ENCODE assay signal across 7 cellular contexts in the genomic region with DNA sequence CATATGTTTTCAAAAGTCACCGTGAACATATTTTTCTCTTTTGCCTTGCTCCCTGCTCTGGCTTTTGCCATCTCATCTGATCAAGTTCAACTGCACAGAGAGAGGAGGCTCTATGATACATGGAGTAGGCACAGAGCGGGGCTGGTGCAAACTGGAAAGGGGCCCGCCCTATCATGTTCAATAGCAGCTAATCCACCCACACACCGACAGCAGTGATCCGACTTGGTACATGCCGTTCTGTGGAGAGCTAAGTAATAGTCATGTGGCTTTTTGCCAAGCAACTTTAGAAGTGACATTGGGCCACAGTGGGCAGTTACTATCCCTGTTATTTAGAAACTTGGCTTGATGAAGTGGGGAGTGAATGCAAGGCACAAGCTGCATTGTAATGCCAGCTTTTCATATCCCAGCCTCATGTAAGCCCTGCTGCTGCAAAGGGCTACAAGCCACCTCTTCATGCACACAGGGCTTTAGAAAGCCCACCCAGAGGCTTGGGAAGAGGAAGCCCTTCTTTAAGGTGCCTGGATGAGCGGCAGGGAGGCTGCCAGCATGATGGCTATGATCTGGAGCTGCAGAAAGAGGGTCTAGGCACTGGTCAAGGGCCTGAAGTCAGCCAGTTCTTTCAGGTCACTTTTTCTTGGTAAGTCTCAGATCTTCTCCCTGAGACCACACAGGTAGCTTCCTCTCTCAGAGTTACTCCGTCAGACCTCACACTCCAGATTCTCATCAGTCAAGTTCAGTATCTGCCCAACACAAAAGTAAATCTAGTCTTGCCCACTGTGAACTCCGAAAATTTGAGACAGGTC. TPM values are rescaled to one million over a fixed set of nuclear protein-coding genes. Genes with fewer than 3 reads are reported as not detected.
A peak's percentile ranks its signal among the peaks of the same experiment; 100 is the strongest.
DNase-seq lines count a peak whose midpoint lies in the region; ATAC-seq and TF ChIP-seq lines count a peak whose summit lies in the region.
"Not testable (repeated sequence)": the region's sequence is repeated elsewhere in the genome, so short reads cannot be mapped to it uniquely, and the experiment has no call there.

No MANE protein-coding gene starts in this region.

- DNase-seq in IMR-90; activated CD4-positive, alpha-beta T cell treated with anti-CD3 and anti-CD28 coated beads for 36 hours; activated naive CD8-positive, alpha-beta T cell treated with anti-CD3 and anti-CD28 coated beads, Interleukin-2, amount 50 U/mL, for 24 hours; foreskin keratinocyte; left colon; natural killer cell treated with Interleukin-12 subunit alpha and Interleukin-12 subunit beta and Interleukin-15 and Interleukin-18, amount 100 ng/mL, for 72 hours (ENCODE audit: low spot score); stimulated activated naive CD8-positive, alpha-beta T cell treated with anti-CD3 and anti-CD28 coated beads, Interleukin-15, Interleukin-2, amounts not matched to agents 100 U/mL and 50 U/mL, for 24 hours: not testable (repeated sequence)

- H3K56ac ChIP-seq in IMR-90 (ENCODE audit: extremely low read depth, insufficient read depth, low read length), result not testable (repeated sequence)

- POLR2A ChIA-PET in IMR-90 (lab: Charles Lee; ENCODE audit: unreplicated experiment); activated CD4-positive, alpha-beta T cell treated with anti-CD3 and anti-CD28 coated beads for 36 hours (lab: Charles Lee): not testable (repeated sequence)

- not testable (repeated sequence) for BruUV-seq in IMR-90 (replicated peaks; lab: Mats Ljungman, UMichigan)

- not testable (repeated sequence) for H3K18ac ChIP-seq in IMR-90 (ENCODE audit: low read depth, low read length)

- H3K4me3 ChIP-seq in IMR-90 (ENCODE audit: insufficient read depth, low read depth, low read length), result not testable (repeated sequence)

- not testable (repeated sequence) for TF ChIP-seq POLR2A in IMR-90 (IDR thresholded peaks at IDR 0.05; ENCODE audit: low read depth, low read length)

- H2BK15ac ChIP-seq in IMR-90 (ENCODE audit: low read depth, low read length), result not testable (repeated sequence)

- H2AK9ac ChIP-seq in IMR-90 (replicated peaks; ENCODE audit: low read depth, low read length, poor library complexity), result not testable (repeated sequence)

- in situ Hi-C loops in IMR-90 (cut with MboI; ENCODE audit: low sequenced_read_pairs), result not testable (repeated sequence)

- not testable (repeated sequence) for H3K27ac ChIP-seq in IMR-90 (ENCODE audit: insufficient read depth, low read length); foreskin keratinocyte

- H3K4me1 Mint-ChIP-seq in activated CD4-positive, alpha-beta T cell treated with anti-CD3 and anti-CD28 coated beads for 36 hours; activated naive CD8-positive, alpha-beta T cell treated with anti-CD3 and anti-CD28 coated beads, Interleukin-2, amount 50 U/mL, for 24 hours; natural killer cell treated with Interleukin-12 subunit alpha and Interleukin-12 subunit beta and Interleukin-15 and Interleukin-18, amount 100 ng/mL, for 72 hours (ENCODE audit: low read depth in 2 of 2): not testable (repeated sequence)

- not testable (repeated sequence) for H3K9me1 ChIP-seq in IMR-90 (ENCODE audit: insufficient read depth, low read length)

- H3K36me3 ChIP-seq in IMR-90 (ENCODE audit: control insufficient read depth, insufficient read depth, low read length), result not testable (repeated sequence)

- not testable (repeated sequence) for H2AFZ ChIP-seq in IMR-90 (replicated peaks; ENCODE audit: low read length, poor library complexity)

- not testable (repeated sequence) for H3K4me1 ChIP-seq in IMR-90 (ENCODE audit: control insufficient read depth, insufficient read depth, low read length); foreskin keratinocyte

- not testable (repeated sequence) for H3K27me3 ChIP-seq in IMR-90 (ENCODE audit: control insufficient read depth, insufficient read depth, low read length); foreskin keratinocyte

- not testable (repeated sequence) for H3K14ac ChIP-seq in IMR-90 (replicated peaks; ENCODE audit: low read depth, low read length)

- not testable (repeated sequence) for H3K23ac ChIP-seq in IMR-90 (ENCODE audit: low read depth, low read length)

- ATAC-seq in IMR-90 (ENCODE audit: low read depth) (peak; percentile 95), foreskin keratinocyte (peak; percentile 92), left colon (peak; percentile 97)
- ATAC-seq in activated CD4-positive, alpha-beta T cell treated with anti-CD3 and anti-CD28 coated beads for 36 hours, result peak; percentile 94
- peak; percentile 95 for ATAC-seq in activated naive CD8-positive, alpha-beta T cell treated with anti-CD3 and anti-CD28 coated beads, Interleukin-2, amount 50 U/mL, for 24 hours
- ATAC-seq in natural killer cell treated with Interleukin-12 subunit alpha and Interleukin-12 subunit beta and Interleukin-15 and Interleukin-18, amount 100 ng/mL, for 72 hours, result peak; percentile 27 to 40
- peak; percentile 93 for ATAC-seq in stimulated activated naive CD8-positive, alpha-beta T cell treated with anti-CD3 and anti-CD28 coated beads, Interleukin-15, Interleukin-2, amounts not matched to agents 100 U/mL and 50 U/mL, for 24 hours

- H2BK5ac ChIP-seq in IMR-90 (ENCODE audit: low read depth, low read length, poor library complexity, severe bottlenecking), result not testable (repeated sequence)

- no CpG with 5 or more reads among the region's 9 CpGs for WGBS in IMR-90 (ENCODE audit: extremely low coverage in 2 of 2, insufficient read length in 1 of 2), 2 experiments

- H3K9ac ChIP-seq in IMR-90 (ENCODE audit: low read depth, low read length), result not testable (repeated sequence)

- not testable (repeated sequence) for H2AK5ac ChIP-seq in IMR-90 (ENCODE audit: low read depth, low read length)

- not testable (repeated sequence) for H2BK20ac ChIP-seq in IMR-90 (ENCODE audit: low read depth, low read length)

- H3K27me3 Mint-ChIP-seq in activated CD4-positive, alpha-beta T cell treated with anti-CD3 and anti-CD28 coated beads for 36 hours; activated naive CD8-positive, alpha-beta T cell treated with anti-CD3 and anti-CD28 coated beads, Interleukin-2, amount 50 U/mL, for 24 hours; natural killer cell treated with Interleukin-12 subunit alpha and Interleukin-12 subunit beta and Interleukin-15 and Interleukin-18, amount 100 ng/mL, for 72 hours: not testable (repeated sequence)

- H3K4ac ChIP-seq in IMR-90 (ENCODE audit: low read depth, low read length), result not testable (repeated sequence)

- not testable (repeated sequence) for H4K8ac ChIP-seq in IMR-90 (ENCODE audit: low read depth in 2 of 2, low read length in 2 of 2)

- not testable (repeated sequence) for H3K4me3 Mint-ChIP-seq in activated CD4-positive, alpha-beta T cell treated with anti-CD3 and anti-CD28 coated beads for 36 hours; activated naive CD8-positive, alpha-beta T cell treated with anti-CD3 and anti-CD28 coated beads, Interleukin-2, amount 50 U/mL, for 24 hours; natural killer cell treated with Interleukin-12 subunit alpha and Interleukin-12 subunit beta and Interleukin-15 and Interleukin-18, amount 100 ng/mL, for 72 hours

- H3K9me3 Mint-ChIP-seq in activated CD4-positive, alpha-beta T cell treated with anti-CD3 and anti-CD28 coated beads for 36 hours (ENCODE audit: low read depth); activated naive CD8-positive, alpha-beta T cell treated with anti-CD3 and anti-CD28 coated beads, Interleukin-2, amount 50 U/mL, for 24 hours; natural killer cell treated with Interleukin-12 subunit alpha and Interleukin-12 subunit beta and Interleukin-15 and Interleukin-18, amount 100 ng/mL, for 72 hours: not testable (repeated sequence)

- not testable (repeated sequence) for H3K4me2 ChIP-seq in IMR-90 (ENCODE audit: low read depth, low read length)

- H3K9me3 ChIP-seq in IMR-90 (ENCODE audit: control insufficient read depth, insufficient read depth, low read length), result not testable (repeated sequence)

- intact Hi-C loops in IMR-90 (cut with micrococcal nuclease); activated CD4-positive, alpha-beta T cell treated with anti-CD3 and anti-CD28 coated beads for 36 hours (cut with DNase I, micrococcal nuclease); left colon (cut with DNase I, micrococcal nuclease): not testable (repeated sequence)

- H4K5ac ChIP-seq in IMR-90 (ENCODE audit: low read depth, low read length), result not testable (repeated sequence)

- H3K27ac Mint-ChIP-seq in activated CD4-positive, alpha-beta T cell treated with anti-CD3 and anti-CD28 coated beads for 36 hours, result peak overlapping the region; percentile 37
- H3K27ac Mint-ChIP-seq in activated naive CD8-positive, alpha-beta T cell treated with anti-CD3 and anti-CD28 coated beads, Interleukin-2, amount 50 U/mL, for 24 hours; natural killer cell treated with Interleukin-12 subunit alpha and Interleukin-12 subunit beta and Interleukin-15 and Interleukin-18, amount 100 ng/mL, for 72 hours: not testable (repeated sequence)

- dilution Hi-C loops in IMR-90 (cut with HindIII; ENCODE audit: low sequenced_read_pairs, unreplicated experiment), result not testable (repeated sequence)

- not testable (repeated sequence) for H4K91ac ChIP-seq in IMR-90 (ENCODE audit: insufficient read depth, low read depth, low read length)

- CTCF ChIA-PET in IMR-90 (lab: Yijun Ruan, JAX); activated CD4-positive, alpha-beta T cell treated with anti-CD3 and anti-CD28 coated beads for 36 hours (lab: Charles Lee): not testable (repeated sequence)

- H4K20me1 ChIP-seq in IMR-90 (ENCODE audit: insufficient read depth, low read length), result not testable (repeated sequence)

- H3K36me3 Mint-ChIP-seq in activated CD4-positive, alpha-beta T cell treated with anti-CD3 and anti-CD28 coated beads for 36 hours (ENCODE audit: low read depth); activated naive CD8-positive, alpha-beta T cell treated with anti-CD3 and anti-CD28 coated beads, Interleukin-2, amount 50 U/mL, for 24 hours (ENCODE audit: low read depth); natural killer cell treated with Interleukin-12 subunit alpha and Interleukin-12 subunit beta and Interleukin-15 and Interleukin-18, amount 100 ng/mL, for 72 hours: not testable (repeated sequence)

- H3K79me1 ChIP-seq in IMR-90 (ENCODE audit: low read depth in 1 of 2, low read length in 2 of 2), result not testable (repeated sequence)

- TF ChIP-seq CTCF in IMR-90 (conservative IDR thresholded peaks at IDR 0.05; ENCODE audit: low read depth, low read length); foreskin keratinocyte (conservative IDR thresholded peaks at IDR 0.05): not testable (repeated sequence)

- H2BK120ac ChIP-seq in IMR-90 (ENCODE audit: low read depth, low read length), result not testable (repeated sequence)

- not testable (repeated sequence) for TF ChIP-seq RAD21 in IMR-90 (IDR thresholded peaks at IDR 0.05; ENCODE audit: low read length)

RNA-seq across cellular contexts. Expression of gene PDE4DIP, which starts 57.1 kb away (rescaled TPM):
- total RNA-seq in IMR-90 (2012; rRNA removed) (71.4 and 74.4 TPM in 2 replicates), foreskin keratinocyte (35.8 and 37.9 TPM in 2 replicates), left colon (10 to 100 TPM; 50.6 to 74.1 TPM)
- polyA plus RNA-seq in IMR-90 (2012; rRNA removed) (27.1 and 36.7 TPM in 2 replicates), foreskin keratinocyte (18.9 and 22.1 TPM in 2 replicates)
- 13.4 and 40.4 TPM in 2 replicates for polyA plus RNA-seq in IMR-90 (2012; cell fraction: cytosol; rRNA removed)
- polyA plus RNA-seq in IMR-90 (2012; cell fraction: nucleus; rRNA removed; ENCODE audit: low replicate concordance), result 42.6 and 113 TPM in 2 replicates
- 10 to 100 TPM; 21.0 to 21.9 TPM for total RNA-seq in activated CD4-positive, alpha-beta T cell treated with anti-CD3 and anti-CD28 coated beads for 36 hours
- total RNA-seq in natural killer cell treated with Interleukin-12 subunit alpha and Interleukin-12 subunit beta and Interleukin-15 and Interleukin-18, amount 100 ng/mL, for 72 hours, result 10 to 100 TPM; 17.8 to 33.8 TPM

Comparison
In these comparisons a context has a peak if more than half of its experiments do, and no peak if none do; other contexts are left out.
1. ATAC-seq: peak in every context shown above with its lines; median percentile 97 in left colon; 95 in IMR-90; 95 in activated naive CD8-positive, alpha-beta T cell treated with anti-CD3 and anti-CD28 coated beads, Interleukin-2, amount 50 U/mL, for 24 hours; 94 in activated CD4-positive, alpha-beta T cell treated with anti-CD3 and anti-CD28 coated beads for 36 hours; 93 in stimulated activated naive CD8-positive, alpha-beta T cell treated with anti-CD3 and anti-CD28 coated beads, Interleukin-15, Interleukin-2, amounts not matched to agents 100 U/mL and 50 U/mL, for 24 hours; 92 in foreskin keratinocyte; 34 in natural killer cell treated with Interleukin-12 subunit alpha and Interleukin-12 subunit beta and Interleukin-15 and Interleukin-18, amount 100 ng/mL, for 72 hours.